In the genomic region with DNA sequence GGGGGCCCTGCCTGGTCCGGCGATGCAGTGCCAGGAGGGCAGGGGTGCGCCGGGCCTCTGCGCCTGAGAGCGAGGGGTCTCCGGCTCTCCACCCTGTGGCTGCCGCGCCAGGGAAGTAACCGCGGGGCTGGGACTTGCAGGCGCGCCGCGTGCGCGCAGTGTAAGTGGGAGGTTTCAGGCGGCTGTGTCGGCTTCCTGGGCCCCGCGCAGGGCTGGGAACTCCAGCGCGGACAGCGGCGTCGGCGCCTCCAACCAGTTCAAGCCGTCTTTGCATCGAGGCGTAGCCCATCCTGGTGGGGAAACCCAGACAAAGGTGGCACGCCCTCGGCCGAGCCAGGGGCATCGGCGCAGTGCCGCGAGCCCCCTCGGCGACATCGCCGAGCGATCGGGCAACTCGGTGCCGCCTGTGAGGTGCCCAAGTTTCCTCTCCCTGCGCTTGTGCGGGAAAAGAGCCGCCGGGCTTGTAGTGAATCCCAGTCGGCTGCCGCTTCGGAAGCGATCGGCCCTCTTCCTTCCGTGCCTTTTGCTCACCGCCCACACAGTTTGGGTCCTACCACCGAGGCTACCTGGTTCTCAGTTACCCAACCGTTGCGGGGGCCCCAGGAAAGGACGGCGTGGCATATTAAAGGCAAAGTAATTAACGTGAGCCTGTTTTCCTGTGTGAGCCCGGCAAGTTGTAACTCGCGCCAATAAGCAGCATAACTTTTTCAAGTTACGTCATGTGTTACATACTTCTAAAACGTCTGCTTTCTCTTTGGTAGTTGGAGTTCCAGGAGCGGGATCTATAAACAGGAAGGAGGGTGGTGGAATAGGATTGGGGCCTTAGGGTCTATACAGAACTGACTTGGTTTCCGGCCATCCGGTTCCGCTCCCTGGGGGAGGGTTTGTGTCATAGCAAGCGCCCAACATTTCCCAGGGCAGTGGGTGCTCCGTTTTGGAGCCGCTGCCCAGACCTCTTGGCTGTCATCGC, we compare ENCODE assay signal across 1 cellular context.
TF ChIP-seq lines count a peak whose summit lies in the region.

No MANE protein-coding gene starts in this region.

TF ChIP-seq in SK-N-SH, 30 proteins besides CTCF, POLR2A, EP300 and RAD21 (continued from another document):
- TF ChIP-seq NRF1 (IDR thresholded peaks at IDR 0.05; ENCODE audit: low read depth, low read length): 0 out of 2 replicates have a peak, but pooled peaks have one; percentile 25
- TF ChIP-seq, protein P1, sequence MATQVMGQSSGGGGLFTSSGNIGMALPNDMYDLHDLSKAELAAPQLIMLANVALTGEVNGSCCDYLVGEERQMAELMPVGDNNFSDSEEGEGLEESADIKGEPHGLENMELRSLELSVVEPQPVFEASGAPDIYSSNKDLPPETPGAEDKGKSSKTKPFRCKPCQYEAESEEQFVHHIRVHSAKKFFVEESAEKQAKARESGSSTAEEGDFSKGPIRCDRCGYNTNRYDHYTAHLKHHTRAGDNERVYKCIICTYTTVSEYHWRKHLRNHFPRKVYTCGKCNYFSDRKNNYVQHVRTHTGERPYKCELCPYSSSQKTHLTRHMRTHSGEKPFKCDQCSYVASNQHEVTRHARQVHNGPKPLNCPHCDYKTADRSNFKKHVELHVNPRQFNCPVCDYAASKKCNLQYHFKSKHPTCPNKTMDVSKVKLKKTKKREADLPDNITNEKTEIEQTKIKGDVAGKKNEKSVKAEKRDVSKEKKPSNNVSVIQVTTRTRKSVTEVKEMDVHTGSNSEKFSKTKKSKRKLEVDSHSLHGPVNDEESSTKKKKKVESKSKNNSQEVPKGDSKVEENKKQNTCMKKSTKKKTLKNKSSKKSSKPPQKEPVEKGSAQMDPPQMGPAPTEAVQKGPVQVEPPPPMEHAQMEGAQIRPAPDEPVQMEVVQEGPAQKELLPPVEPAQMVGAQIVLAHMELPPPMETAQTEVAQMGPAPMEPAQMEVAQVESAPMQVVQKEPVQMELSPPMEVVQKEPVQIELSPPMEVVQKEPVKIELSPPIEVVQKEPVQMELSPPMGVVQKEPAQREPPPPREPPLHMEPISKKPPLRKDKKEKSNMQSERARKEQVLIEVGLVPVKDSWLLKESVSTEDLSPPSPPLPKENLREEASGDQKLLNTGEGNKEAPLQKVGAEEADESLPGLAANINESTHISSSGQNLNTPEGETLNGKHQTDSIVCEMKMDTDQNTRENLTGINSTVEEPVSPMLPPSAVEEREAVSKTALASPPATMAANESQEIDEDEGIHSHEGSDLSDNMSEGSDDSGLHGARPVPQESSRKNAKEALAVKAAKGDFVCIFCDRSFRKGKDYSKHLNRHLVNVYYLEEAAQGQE (IDR thresholded peaks at IDR 0.05; ENCODE audit: low read depth, low read length): 0 out of 2 replicates have a peak, but pooled peaks have one; percentile 60
